1 cellular context compared by ENCODE assay signal in the genomic region with DNA sequence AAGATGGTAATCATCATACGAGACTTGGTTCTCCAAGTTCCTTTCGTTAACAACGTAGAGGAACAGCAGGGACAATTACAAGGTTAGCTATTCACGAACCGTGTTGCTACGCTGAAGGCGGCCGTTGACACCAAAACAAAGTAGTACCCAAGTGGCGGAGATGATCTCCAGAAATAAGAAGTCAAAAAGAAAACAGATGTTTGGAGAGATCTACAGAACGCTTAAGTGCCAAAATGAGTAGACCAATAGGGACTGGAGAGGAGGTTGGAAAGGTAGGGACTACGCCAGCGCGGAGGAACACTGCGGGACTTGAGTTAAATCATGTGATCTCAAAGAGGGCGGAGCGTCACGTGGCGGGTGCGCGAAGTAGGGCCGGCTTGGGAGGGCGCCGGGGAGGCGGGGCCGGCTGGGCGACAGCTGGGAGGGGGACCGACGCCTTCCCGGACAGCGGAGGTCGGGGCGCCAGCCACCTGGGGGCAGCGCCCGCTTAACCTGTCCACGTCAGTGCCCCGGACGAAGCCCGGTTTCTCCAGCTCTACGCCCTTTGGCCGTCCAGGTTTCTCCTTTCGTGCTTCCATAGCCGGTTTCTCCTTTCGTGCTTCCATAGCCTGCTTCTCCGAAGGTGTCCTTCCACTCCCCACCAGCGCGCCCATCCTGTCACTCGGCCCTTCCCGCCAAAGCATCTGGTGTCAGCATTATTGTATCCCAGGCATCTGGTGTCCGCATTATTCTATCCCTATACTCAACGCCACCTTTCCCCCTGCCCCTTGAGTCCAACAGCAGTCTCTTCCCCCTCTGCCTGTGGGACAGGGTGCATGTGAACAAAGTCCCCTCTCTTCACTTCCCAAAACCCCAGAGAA.
TF ChIP-seq lines count a peak whose summit lies in the region.

No MANE protein-coding gene starts in this region.

TF ChIP-seq in HepG2, 621 proteins besides CTCF, POLR2A, EP300 and RAD21 (continued from another document and continues in another):
- TF ChIP-seq, protein P1, sequence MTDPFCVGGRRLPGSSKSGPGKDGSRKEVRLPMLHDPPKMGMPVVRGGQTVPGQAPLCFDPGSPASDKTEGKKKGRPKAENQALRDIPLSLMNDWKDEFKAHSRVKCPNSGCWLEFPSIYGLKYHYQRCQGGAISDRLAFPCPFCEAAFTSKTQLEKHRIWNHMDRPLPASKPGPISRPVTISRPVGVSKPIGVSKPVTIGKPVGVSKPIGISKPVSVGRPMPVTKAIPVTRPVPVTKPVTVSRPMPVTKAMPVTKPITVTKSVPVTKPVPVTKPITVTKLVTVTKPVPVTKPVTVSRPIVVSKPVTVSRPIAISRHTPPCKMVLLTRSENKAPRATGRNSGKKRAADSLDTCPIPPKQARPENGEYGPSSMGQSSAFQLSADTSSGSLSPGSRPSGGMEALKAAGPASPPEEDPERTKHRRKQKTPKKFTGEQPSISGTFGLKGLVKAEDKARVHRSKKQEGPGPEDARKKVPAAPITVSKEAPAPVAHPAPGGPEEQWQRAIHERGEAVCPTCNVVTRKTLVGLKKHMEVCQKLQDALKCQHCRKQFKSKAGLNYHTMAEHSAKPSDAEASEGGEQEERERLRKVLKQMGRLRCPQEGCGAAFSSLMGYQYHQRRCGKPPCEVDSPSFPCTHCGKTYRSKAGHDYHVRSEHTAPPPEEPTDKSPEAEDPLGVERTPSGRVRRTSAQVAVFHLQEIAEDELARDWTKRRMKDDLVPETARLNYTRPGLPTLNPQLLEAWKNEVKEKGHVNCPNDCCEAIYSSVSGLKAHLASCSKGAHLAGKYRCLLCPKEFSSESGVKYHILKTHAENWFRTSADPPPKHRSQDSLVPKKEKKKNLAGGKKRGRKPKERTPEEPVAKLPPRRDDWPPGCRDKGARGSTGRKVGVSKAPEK (CRISPR knock-in tag; IDR thresholded peaks at IDR 0.05; ENCODE audit: borderline replicate concordance) = 0 out of 2 replicates have a peak, but pooled peaks have one; percentile 23
- TF ChIP-seq, protein P2, sequence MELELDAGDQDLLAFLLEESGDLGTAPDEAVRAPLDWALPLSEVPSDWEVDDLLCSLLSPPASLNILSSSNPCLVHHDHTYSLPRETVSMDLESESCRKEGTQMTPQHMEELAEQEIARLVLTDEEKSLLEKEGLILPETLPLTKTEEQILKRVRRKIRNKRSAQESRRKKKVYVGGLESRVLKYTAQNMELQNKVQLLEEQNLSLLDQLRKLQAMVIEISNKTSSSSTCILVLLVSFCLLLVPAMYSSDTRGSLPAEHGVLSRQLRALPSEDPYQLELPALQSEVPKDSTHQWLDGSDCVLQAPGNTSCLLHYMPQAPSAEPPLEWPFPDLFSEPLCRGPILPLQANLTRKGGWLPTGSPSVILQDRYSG (CRISPR knock-in tag; IDR thresholded peaks at IDR 0.05) = no peak
- TF ChIP-seq ZFP36L2 (CRISPR knock-in tag; IDR thresholded peaks at IDR 0.05) (no peak), EED (CRISPR knock-in tag; IDR thresholded peaks at IDR 0.05) (no peak), ZNF552 (CRISPR knock-in tag; IDR thresholded peaks at IDR 0.05; ENCODE audit: borderline replicate concordance) (no peak), ZNF496 (CRISPR knock-in tag; IDR thresholded peaks at IDR 0.05; ENCODE audit: insufficient replicate concordance) (no peak), ARNT2 (CRISPR knock-in tag; IDR thresholded peaks at IDR 0.05; ENCODE audit: low read depth) (peak; percentile 29), HNF4G (IDR thresholded peaks at IDR 0.05; ENCODE audit: borderline replicate concordance, low read depth, low read length) (no peak), HNF4G (CRISPR knock-in tag; IDR thresholded peaks at IDR 0.05; ENCODE audit: borderline replicate concordance, low read depth) (peak; percentile 38; the same call in 1 of the 2 replicates), ZNF446 (CRISPR knock-in tag; IDR thresholded peaks at IDR 0.05) (no peak), NFYB (CRISPR knock-in tag; IDR thresholded peaks at IDR 0.05) (peak; percentile 46), SP5 (CRISPR knock-in tag; IDR thresholded peaks at IDR 0.05; ENCODE audit: borderline replicate concordance, low read depth) (peak; percentile 96), MYC (CRISPR knock-in tag; IDR thresholded peaks at IDR 0.05; ENCODE audit: borderline replicate concordance) (peak; percentile 85), CENPX (CRISPR knock-in tag; IDR thresholded peaks at IDR 0.05) (no peak), SOX13 (IDR thresholded peaks at IDR 0.05) (no peak; the same call in 1 of the 2 replicates), SOX13 (CRISPR knock-in tag; conservative IDR thresholded peaks at IDR 0.05 in 1 of 2, IDR thresholded peaks at IDR 0.05 in 1 of 2) (peak in 1 of 2 experiments; percentile 69; a peak in 2 of 4 replicates), NFE2L1 (CRISPR knock-in tag; IDR thresholded peaks at IDR 0.05; ENCODE audit: borderline replicate concordance) (no peak), ZFP37 (CRISPR knock-in tag; IDR thresholded peaks at IDR 0.05; ENCODE audit: borderline replicate concordance) (0 out of 2 replicates have a peak, but pooled peaks have one; percentile 23), SMAD3 (CRISPR knock-in tag; IDR thresholded peaks at IDR 0.05) (peak; percentile 94), ZNF432 (CRISPR knock-in tag; IDR thresholded peaks at IDR 0.05; ENCODE audit: borderline replicate concordance) (no peak), RNF2 (conservative IDR thresholded peaks at IDR 0.05; ENCODE audit: low read depth) (no peak), ZNF383 (CRISPR knock-in tag; IDR thresholded peaks at IDR 0.05; ENCODE audit: borderline replicate concordance) (no peak), TAF15 (IDR thresholded peaks at IDR 0.05; ENCODE audit: low read depth, low read length, poor library complexity, severe bottlenecking) (peak; percentile 85), PHF20 (CRISPR knock-in tag; IDR thresholded peaks at IDR 0.05) (peak; percentile 85), RARG (CRISPR knock-in tag; IDR thresholded peaks at IDR 0.05; ENCODE audit: low read depth) (no peak), ZNF234 (CRISPR knock-in tag; conservative IDR thresholded peaks at IDR 0.05) (no peak), RAD51 (IDR thresholded peaks at IDR 0.05; ENCODE audit: borderline replicate concordance) (peak; percentile 97), FOXJ3 (CRISPR knock-in tag; IDR thresholded peaks at IDR 0.05; ENCODE audit: borderline replicate concordance) (no peak), SIN3B (IDR thresholded peaks at IDR 0.05; ENCODE audit: low read length) (peak; percentile 68), ZFYVE20 (CRISPR knock-in tag; IDR thresholded peaks at IDR 0.05; ENCODE audit: borderline replicate concordance, low read depth) (no peak), ZNF577 (CRISPR knock-in tag; IDR thresholded peaks at IDR 0.05; ENCODE audit: borderline replicate concordance, low read depth) (no peak), MTF1 (CRISPR knock-in tag; IDR thresholded peaks at IDR 0.05) (no peak), FIP1L1 (IDR thresholded peaks at IDR 0.05; ENCODE audit: borderline replicate concordance, insufficient read depth, low read depth, low read length) (no peak), ZNF572 (CRISPR knock-in tag; IDR thresholded peaks at IDR 0.05) (no peak), BRCA1 (CRISPR knock-in tag; IDR thresholded peaks at IDR 0.05) (no peak), ELF1 (CRISPR knock-in tag; IDR thresholded peaks at IDR 0.05) (peak; percentile 53; the same call in 1 of the 2 replicates), ZNF292 (CRISPR knock-in tag; IDR thresholded peaks at IDR 0.05; ENCODE audit: borderline replicate concordance, low read depth) (no peak), PTBP1 (IDR thresholded peaks at IDR 0.05; ENCODE audit: low read depth, low read length, poor library complexity, severe bottlenecking) (no peak), ZNF143 (CRISPR knock-in tag; IDR thresholded peaks at IDR 0.05) (peak; percentile 75), ZNF441 (CRISPR knock-in tag; IDR thresholded peaks at IDR 0.05; ENCODE audit: borderline replicate concordance) (no peak; the same call in 1 of the 2 replicates), TARDBP (CRISPR knock-in tag; IDR thresholded peaks at IDR 0.05) (peak; percentile 53), ZNF709 (CRISPR knock-in tag; IDR thresholded peaks at IDR 0.05) (peak; percentile 36; the same call in 1 of the 2 replicates), NR2C2 (CRISPR knock-in tag; IDR thresholded peaks at IDR 0.05; ENCODE audit: borderline replicate concordance) (peak; percentile 41; the same call in 1 of the 2 replicates), ZSCAN25 (CRISPR knock-in tag; IDR thresholded peaks at IDR 0.05) (no peak), ZNF878 (CRISPR knock-in tag; IDR thresholded peaks at IDR 0.05) (0 out of 2 replicates have a peak, but pooled peaks have one; percentile 42), ISX (CRISPR knock-in tag; conservative IDR thresholded peaks at IDR 0.05) (no peak)
- TF ChIP-seq, protein P3, sequence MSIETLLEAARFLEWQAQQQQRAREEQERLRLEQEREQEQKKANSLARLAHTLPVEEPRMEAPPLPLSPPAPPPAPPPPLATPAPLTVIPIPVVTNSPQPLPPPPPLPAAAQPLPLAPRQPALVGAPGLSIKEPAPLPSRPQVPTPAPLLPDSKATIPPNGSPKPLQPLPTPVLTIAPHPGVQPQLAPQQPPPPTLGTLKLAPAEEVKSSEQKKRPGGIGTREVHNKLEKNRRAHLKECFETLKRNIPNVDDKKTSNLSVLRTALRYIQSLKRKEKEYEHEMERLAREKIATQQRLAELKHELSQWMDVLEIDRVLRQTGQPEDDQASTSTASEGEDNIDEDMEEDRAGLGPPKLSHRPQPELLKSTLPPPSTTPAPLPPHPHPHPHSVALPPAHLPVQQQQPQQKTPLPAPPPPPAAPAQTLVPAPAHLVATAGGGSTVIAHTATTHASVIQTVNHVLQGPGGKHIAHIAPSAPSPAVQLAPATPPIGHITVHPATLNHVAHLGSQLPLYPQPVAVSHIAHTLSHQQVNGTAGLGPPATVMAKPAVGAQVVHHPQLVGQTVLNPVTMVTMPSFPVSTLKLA (IDR thresholded peaks at IDR 0.05) = peak; percentile 76
- TF ChIP-seq, protein P4, sequence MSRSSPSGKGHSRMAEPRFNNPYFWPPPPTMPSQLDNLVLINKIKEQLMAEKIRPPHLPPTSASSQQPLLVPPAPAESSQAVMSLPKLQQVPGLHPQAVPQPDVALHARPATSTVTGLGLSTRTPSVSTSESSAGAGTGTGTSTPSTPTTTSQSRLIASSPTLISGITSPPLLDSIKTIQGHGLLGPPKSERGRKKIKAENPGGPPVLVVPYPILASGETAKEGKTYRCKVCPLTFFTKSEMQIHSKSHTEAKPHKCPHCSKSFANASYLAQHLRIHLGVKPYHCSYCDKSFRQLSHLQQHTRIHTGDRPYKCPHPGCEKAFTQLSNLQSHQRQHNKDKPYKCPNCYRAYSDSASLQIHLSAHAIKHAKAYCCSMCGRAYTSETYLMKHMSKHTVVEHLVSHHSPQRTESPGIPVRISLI (CRISPR knock-in tag; IDR thresholded peaks at IDR 0.05; ENCODE audit: borderline replicate concordance) = 0 out of 2 replicates have a peak, but pooled peaks have one; percentile 46
- TF ChIP-seq, protein P5, sequence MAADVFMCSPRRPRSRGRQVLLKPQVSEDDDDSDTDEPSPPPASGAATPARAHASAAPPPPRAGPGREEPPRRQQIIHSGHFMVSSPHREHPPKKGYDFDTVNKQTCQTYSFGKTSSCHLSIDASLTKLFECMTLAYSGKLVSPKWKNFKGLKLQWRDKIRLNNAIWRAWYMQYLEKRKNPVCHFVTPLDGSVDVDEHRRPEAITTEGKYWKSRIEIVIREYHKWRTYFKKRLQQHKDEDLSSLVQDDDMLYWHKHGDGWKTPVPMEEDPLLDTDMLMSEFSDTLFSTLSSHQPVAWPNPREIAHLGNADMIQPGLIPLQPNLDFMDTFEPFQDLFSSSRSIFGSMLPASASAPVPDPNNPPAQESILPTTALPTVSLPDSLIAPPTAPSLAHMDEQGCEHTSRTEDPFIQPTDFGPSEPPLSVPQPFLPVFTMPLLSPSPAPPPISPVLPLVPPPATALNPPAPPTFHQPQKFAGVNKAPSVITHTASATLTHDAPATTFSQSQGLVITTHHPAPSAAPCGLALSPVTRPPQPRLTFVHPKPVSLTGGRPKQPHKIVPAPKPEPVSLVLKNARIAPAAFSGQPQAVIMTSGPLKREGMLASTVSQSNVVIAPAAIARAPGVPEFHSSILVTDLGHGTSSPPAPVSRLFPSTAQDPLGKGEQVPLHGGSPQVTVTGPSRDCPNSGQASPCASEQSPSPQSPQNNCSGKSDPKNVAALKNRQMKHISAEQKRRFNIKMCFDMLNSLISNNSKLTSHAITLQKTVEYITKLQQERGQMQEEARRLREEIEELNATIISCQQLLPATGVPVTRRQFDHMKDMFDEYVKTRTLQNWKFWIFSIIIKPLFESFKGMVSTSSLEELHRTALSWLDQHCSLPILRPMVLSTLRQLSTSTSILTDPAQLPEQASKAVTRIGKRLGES (CRISPR knock-in tag; IDR thresholded peaks at IDR 0.05; ENCODE audit: borderline replicate concordance) = no peak
- TF ChIP-seq, protein P6, sequence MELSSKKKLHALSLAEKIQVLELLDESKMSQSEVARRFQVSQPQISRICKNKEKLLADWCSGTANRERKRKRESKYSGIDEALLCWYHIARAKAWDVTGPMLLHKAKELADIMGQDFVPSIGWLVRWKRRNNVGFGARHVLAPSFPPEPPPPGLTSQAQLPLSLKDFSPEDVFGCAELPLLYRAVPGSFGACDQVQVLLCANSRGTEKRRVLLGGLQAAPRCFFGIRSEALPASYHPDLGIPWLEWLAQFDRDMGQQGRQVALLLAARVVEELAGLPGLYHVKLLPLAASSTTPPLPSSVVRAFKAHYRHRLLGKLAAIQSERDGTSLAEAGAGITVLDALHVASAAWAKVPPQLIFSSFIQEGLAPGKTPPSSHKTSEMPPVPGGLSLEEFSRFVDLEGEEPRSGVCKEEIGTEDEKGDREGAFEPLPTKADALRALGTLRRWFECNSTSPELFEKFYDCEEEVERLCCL (CRISPR knock-in tag; IDR thresholded peaks at IDR 0.05; ENCODE audit: borderline replicate concordance) = no peak
- TF ChIP-seq, protein P7, sequence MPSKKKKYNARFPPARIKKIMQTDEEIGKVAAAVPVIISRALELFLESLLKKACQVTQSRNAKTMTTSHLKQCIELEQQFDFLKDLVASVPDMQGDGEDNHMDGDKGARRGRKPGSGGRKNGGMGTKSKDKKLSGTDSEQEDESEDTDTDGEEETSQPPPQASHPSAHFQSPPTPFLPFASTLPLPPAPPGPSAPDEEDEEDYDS (CRISPR knock-in tag; IDR thresholded peaks at IDR 0.05) = peak; percentile 38; the same call in 1 of the 2 replicates
- TF ChIP-seq, protein P8, sequence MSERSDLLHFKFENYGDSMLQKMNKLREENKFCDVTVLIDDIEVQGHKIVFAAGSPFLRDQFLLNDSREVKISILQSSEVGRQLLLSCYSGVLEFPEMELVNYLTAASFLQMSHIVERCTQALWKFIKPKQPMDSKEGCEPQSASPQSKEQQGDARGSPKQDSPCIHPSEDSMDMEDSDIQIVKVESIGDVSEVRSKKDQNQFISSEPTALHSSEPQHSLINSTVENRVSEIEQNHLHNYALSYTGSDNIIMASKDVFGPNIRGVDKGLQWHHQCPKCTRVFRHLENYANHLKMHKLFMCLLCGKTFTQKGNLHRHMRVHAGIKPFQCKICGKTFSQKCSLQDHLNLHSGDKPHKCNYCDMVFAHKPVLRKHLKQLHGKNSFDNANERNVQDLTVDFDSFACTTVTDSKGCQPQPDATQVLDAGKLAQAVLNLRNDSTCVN (CRISPR knock-in tag; IDR thresholded peaks at IDR 0.05; ENCODE audit: borderline replicate concordance) = peak; percentile 76; the same call in 1 of the 2 replicates
- TF ChIP-seq, protein P9, sequence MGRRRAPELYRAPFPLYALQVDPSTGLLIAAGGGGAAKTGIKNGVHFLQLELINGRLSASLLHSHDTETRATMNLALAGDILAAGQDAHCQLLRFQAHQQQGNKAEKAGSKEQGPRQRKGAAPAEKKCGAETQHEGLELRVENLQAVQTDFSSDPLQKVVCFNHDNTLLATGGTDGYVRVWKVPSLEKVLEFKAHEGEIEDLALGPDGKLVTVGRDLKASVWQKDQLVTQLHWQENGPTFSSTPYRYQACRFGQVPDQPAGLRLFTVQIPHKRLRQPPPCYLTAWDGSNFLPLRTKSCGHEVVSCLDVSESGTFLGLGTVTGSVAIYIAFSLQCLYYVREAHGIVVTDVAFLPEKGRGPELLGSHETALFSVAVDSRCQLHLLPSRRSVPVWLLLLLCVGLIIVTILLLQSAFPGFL (CRISPR knock-in tag; IDR thresholded peaks at IDR 0.05) = no peak
